10 cellular contexts compared by ENCODE assay signal in the genomic region with DNA sequence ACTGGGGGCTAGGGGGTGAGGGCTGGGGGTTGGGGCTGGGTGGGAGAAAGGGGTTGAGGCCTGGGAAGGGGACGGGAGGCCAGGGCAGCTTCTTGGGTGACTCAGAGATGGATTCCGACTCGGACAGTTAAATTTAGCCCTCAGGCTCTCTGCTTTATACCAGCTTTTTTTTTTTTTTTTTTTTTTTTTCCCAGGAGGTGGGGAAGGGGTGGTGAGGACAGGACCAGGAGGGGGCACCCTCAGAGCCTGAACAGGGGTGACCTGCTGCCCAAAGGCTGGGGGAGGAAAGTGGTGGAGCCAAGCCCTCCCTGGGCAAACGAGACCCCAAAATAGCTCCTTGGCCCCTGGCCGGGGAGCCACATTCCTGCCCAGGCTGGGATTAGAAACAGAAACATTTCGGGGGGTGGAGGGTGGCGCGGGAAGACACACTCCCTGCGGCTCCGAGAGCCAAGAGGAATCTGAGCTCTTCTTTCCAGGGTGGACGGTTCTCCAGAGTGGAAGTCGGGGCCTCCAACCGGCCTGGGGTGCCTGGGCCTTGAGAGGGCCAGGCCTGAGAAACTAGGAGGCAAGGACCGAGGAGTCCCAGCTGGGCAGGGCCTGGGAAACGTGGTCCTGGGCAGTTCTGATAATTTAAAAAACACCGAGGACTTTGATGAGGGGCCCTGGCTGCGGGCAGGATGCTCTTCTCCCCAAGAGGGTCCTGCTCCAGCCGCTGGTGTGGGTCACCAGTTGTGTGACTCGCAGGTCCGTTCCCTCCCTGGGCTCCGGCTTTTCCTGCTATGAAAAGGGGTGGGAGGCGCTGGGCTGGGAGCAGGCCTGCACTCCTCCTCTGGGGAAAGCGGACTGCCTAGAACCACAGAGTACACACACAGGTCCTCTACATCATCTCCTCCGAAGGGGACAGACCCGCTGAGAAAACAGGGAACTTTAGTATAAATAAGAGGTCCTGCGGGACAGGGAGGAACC. TPM values are rescaled to one million over a fixed set of nuclear protein-coding genes. Genes with fewer than 3 reads are reported as not detected.
DNase-seq lines count a peak whose midpoint lies in the region; ATAC-seq, FAIRE-seq and TF ChIP-seq lines count a peak whose summit lies in the region.
"Had no signal": no experiment of that assay in that cellular context is flagged by ENCODE, and none has a peak within 500 bp of the region (broad histone marks: within the 10 kb centered on the region; RNA-seq: fewer than 3 reads in every experiment).

No MANE protein-coding gene starts in this region.

- intact Hi-C loops in left ventricle myocardium inferior (cut with micrococcal nuclease) = no loop called here

- H3K36me3 ChIP-seq in astrocyte (ENCODE audit: insufficient read depth, low read length) (peaks cover 11% of the 10 kb centered on the region), left ventricle myocardium inferior (peaks cover 35% of the 10 kb centered on the region), skeletal muscle satellite cell (ENCODE audit: insufficient read depth, low read length) (peaks cover 51% of the 10 kb centered on the region)

- no peaks in the 10 kb centered on the region for H3K9me3 ChIP-seq in astrocyte (ENCODE audit: insufficient read depth, low read depth, low read length)
- H3K9me3 ChIP-seq in left ventricle myocardium inferior (replicated peaks) = no peaks in the 10 kb centered on the region
- no peaks in the 10 kb centered on the region for H3K9me3 ChIP-seq in skeletal muscle satellite cell (replicated peaks; ENCODE audit: low read length)

- H3K27me3 Mint-ChIP-seq in astrocyte (ENCODE audit: low read depth, unreplicated experiment) = no peaks in the 10 kb centered on the region

- H3K27ac Mint-ChIP-seq in astrocyte (ENCODE audit: unreplicated experiment) = peak overlapping the region; percentile 89

- H3K4me3 ChIP-seq in astrocyte (ENCODE audit: insufficient read depth, low read depth, low read length) (no peak overlapping the region), left ventricle myocardium inferior (peak overlapping the region; percentile 75), skeletal muscle satellite cell (ENCODE audit: low read length) (peak overlapping the region; percentile 74)

- H3K4me2 ChIP-seq in astrocyte (ENCODE audit: low read length) = peak overlapping the region; percentile 70
- H3K4me2 ChIP-seq in skeletal muscle satellite cell (ENCODE audit: low read length) = peak overlapping the region; percentile 82

- peaks cover 19% of the 10 kb centered on the region for H3K36me3 Mint-ChIP-seq in astrocyte (ENCODE audit: low read depth, unreplicated experiment)

- peaks cover 34% of the 10 kb centered on the region for H3K79me2 ChIP-seq in astrocyte (ENCODE audit: insufficient read depth, low read length)

- no peaks in the 10 kb centered on the region for H3K27me3 ChIP-seq in astrocyte (ENCODE audit: insufficient read depth, low read length)
- no peaks in the 10 kb centered on the region for H3K27me3 ChIP-seq in left ventricle myocardium inferior (ENCODE audit: low read depth)
- H3K27me3 ChIP-seq in skeletal muscle satellite cell (ENCODE audit: control insufficient read depth, insufficient read depth, low read length) = no peaks in the 10 kb centered on the region

- peaks cover 76% of the 10 kb centered on the region for H4K20me1 ChIP-seq in astrocyte (ENCODE audit: insufficient read depth, low read length)

- TF ChIP-seq CTCF in astrocyte (IDR thresholded peaks at IDR 0.05; ENCODE audit: insufficient read depth, low read depth, low read length) (no peak), left ventricle myocardium inferior (IDR thresholded peaks at IDR 0.05; ENCODE audit: borderline replicate concordance) (no peak)

- peaks cover 24% of the 10 kb centered on the region for H3K4me1 Mint-ChIP-seq in astrocyte (ENCODE audit: low read depth, unreplicated experiment)

- DNase-seq in GM04504 (ENCODE audit: low read depth) (peak; percentile 66), astrocyte (ENCODE audit: low read depth) (peak; percentile 52), left ventricle myocardium inferior (peak; percentile 85), GM19239 (ENCODE audit: insufficient read length, low spot score) (no peak), GF-D8 (lab: John Stamatoyannopoulos, UW) (no peak)
- no peak for DNase-seq in activated CD8-positive, alpha-beta memory T cell treated with anti-CD3 and anti-CD28 coated beads, Interleukin-2, amount 50 U/mL, for 48 hours
- DNase-seq: activated naive CD4-positive, alpha-beta T cell; naive B cell had no signal

- H3K27ac ChIP-seq in astrocyte (ENCODE audit: low read depth, low read length) (peak overlapping the region; percentile 67), left ventricle myocardium inferior (replicated peaks) (peak overlapping the region; percentile 94)

- H3K9ac ChIP-seq in astrocyte (ENCODE audit: low read length) (peak overlapping the region; percentile 71), skeletal muscle satellite cell (ENCODE audit: low read depth, low read length) (peak overlapping the region; percentile 80)

- no peak for FAIRE-seq in astrocyte (lab: Jason Lieb, UNC)
- no peak for FAIRE-seq in GM19239 (lab: Jason Lieb, UNC)

- peaks cover 21% of the 10 kb centered on the region for H3K4me1 ChIP-seq in astrocyte (ENCODE audit: insufficient read depth, low read length)
- peaks cover 89% of the 10 kb centered on the region for H3K4me1 ChIP-seq in left ventricle myocardium inferior
- H3K4me1 ChIP-seq in skeletal muscle satellite cell (ENCODE audit: control insufficient read depth, insufficient read depth, low read length) = peaks cover 58% of the 10 kb centered on the region

- ATAC-seq in HG03469 (IDR thresholded peaks at IDR 0.05; ENCODE audit: unreplicated experiment) = no peak

- peak overlapping the region; percentile 23 for H3K4me3 Mint-ChIP-seq in astrocyte (ENCODE audit: unreplicated experiment)
- H3K4me3 Mint-ChIP-seq: naive B cell had no signal

- no peaks in the 10 kb centered on the region for H3K9me3 Mint-ChIP-seq in astrocyte (ENCODE audit: unreplicated experiment)
- H3K9me3 Mint-ChIP-seq: naive B cell had no signal

- H2AFZ ChIP-seq in astrocyte (ENCODE audit: low read depth, low read length) = no peak overlapping the region

RNA-seq across cellular contexts. Expression of a gene that starts 0.8 kb away (rescaled TPM):
- total RNA-seq in astrocyte = 55.9 and 75.2 TPM in 2 replicates
- 284 TPM for total RNA-seq in left ventricle myocardium inferior
- total RNA-seq in skeletal muscle satellite cell (2012; rRNA removed) = 16.0 and 22.3 TPM in 2 replicates

RNA-seq across cellular contexts. Expression of a gene that starts 9.5 kb away (rescaled TPM):
- total RNA-seq in astrocyte (61.9 and 69.0 TPM in 2 replicates), left ventricle myocardium inferior (69.2 TPM)
- 30.8 and 33.0 TPM in 2 replicates for total RNA-seq in skeletal muscle satellite cell (2012; rRNA removed)

RNA-seq across cellular contexts. Expression of a gene that starts 14.1 kb away (rescaled TPM):
- total RNA-seq in astrocyte (23.5 and 24.8 TPM in 2 replicates), left ventricle myocardium inferior (21.8 TPM)
- total RNA-seq in skeletal muscle satellite cell (2012; rRNA removed) = 8.1 TPM in 2 replicates

RNA-seq across cellular contexts. Expression of a gene that starts 32.0 kb away (rescaled TPM):
- total RNA-seq in astrocyte = 0.12 and 0.23 TPM in 2 replicates
- total RNA-seq in left ventricle myocardium inferior = not detected
- total RNA-seq in skeletal muscle satellite cell (2012; rRNA removed) = under 0.01 and 0.25 TPM in 2 replicates

RNA-seq across cellular contexts. Expression of a gene that starts 49.9 kb away (rescaled TPM):
- total RNA-seq in astrocyte (not detected in 2 replicates), left ventricle myocardium inferior (not detected)
- total RNA-seq in skeletal muscle satellite cell (2012; rRNA removed) = under 0.01 and 0.25 TPM in 2 replicates

Comparison
In these comparisons a context has a peak if more than half of its experiments do, and no peak if none do; other contexts are left out.
1. DNase-seq: peak in GM04504 (single experiment), astrocyte (single experiment) and left ventricle myocardium inferior (single experiment); none in activated CD8-positive, alpha-beta memory T cell treated with anti-CD3 and anti-CD28 coated beads, Interleukin-2, amount 50 U/mL, for 48 hours (single experiment), GM19239 (single experiment) and GF-D8 (single experiment).